Comparison of ENCODE assay signal across 13 cellular contexts in genomic region chr14:92960706-92961566, GRCh38. TPM values are rescaled to one million over a fixed set of nuclear protein-coding genes. Genes with fewer than 3 reads are reported as not detected.
DNase-seq lines count a peak whose midpoint lies in the region; ATAC-seq and TF ChIP-seq lines count a peak whose summit lies in the region.
"Had no signal": no experiment of that assay in that cellular context is flagged by ENCODE, and none has a peak within 500 bp of the region (broad histone marks: within the 10 kb centered on the region; RNA-seq: fewer than 3 reads in every experiment).

No MANE protein-coding gene starts in this region.

- H3K4ac ChIP-seq in mesendoderm (ENCODE audit: low read depth, low read length): no peak overlapping the region

- in situ Hi-C loops in transverse colon (cut with MboI; ENCODE audit: low pct_ligation_motif_present in 1 of 4, low pct_unique_long_range_greater_than_20kb in 1 of 4, low sequenced_read_pairs in 3 of 4): no loop called here

- no peak overlapping the region for H3K23ac ChIP-seq in mesendoderm (ENCODE audit: low read length)

- TF ChIP-seq CTCF in chondrocyte (IDR thresholded peaks at IDR 0.05): no peak
- TF ChIP-seq CTCF in transverse colon (IDR thresholded peaks at IDR 0.05): no peak

- H3K79me2 ChIP-seq in mesendoderm (ENCODE audit: control insufficient read depth, insufficient read depth, low read length): no peaks in the 10 kb centered on the region

- no peak overlapping the region for H3K4me3 Mint-ChIP-seq in chondrocyte (ENCODE audit: unreplicated experiment)
- H3K4me3 Mint-ChIP-seq: activated T-helper 17 cell treated with anti-CD3 and anti-CD28 coated beads, Interleukin-2, amount 50 U/mL, for 72 hours; CD8-positive, alpha-beta memory T cell had no signal

- no peak for TF ChIP-seq POLR2A in transverse colon (IDR thresholded peaks at IDR 0.05)

- H3K56ac ChIP-seq in mesendoderm (ENCODE audit: low read length): no peak overlapping the region

- WGBS in mesendoderm (ENCODE audit: extremely low coverage, insufficient coverage, low lambda C conversion rate): no CpG with 5 or more reads among the region's 18 CpGs
- 88% methylated on average over 16 of the region's 18 CpGs; no CpG with 5 or more reads in 1 of the 2 donors for WGBS in transverse colon (ENCODE audit: low coverage in 1 of 2), 2 donors

- intact Hi-C loops in transverse colon (cut with DNase I; ENCODE audit: low total_unique reads): no loop called here

- H3K4me1 Mint-ChIP-seq in chondrocyte (ENCODE audit: low read depth): peaks cover 12% of the 10 kb centered on the region
- H3K4me1 Mint-ChIP-seq: activated T-helper 17 cell treated with anti-CD3 and anti-CD28 coated beads, Interleukin-2, amount 50 U/mL, for 72 hours had no signal

- no peak overlapping the region for H3K27ac ChIP-seq in mesendoderm (ENCODE audit: low read depth, low read length)
- no peak overlapping the region for H3K27ac ChIP-seq in transverse colon
- H3K27ac ChIP-seq: neutrophil had no signal

- H3K27me3 Mint-ChIP-seq in chondrocyte (ENCODE audit: low read depth): no peaks in the 10 kb centered on the region
- H3K27me3 Mint-ChIP-seq: activated T-helper 17 cell treated with anti-CD3 and anti-CD28 coated beads, Interleukin-2, amount 50 U/mL, for 72 hours; CD8-positive, alpha-beta memory T cell had no signal

- H4K5ac ChIP-seq in mesendoderm (ENCODE audit: low read length): no peak overlapping the region

- H3K4me2 ChIP-seq in mesendoderm (ENCODE audit: low read length): no peak overlapping the region

- H3K27me3 ChIP-seq in mesendoderm (ENCODE audit: insufficient read depth, low read length, poor library complexity): no peaks in the 10 kb centered on the region
- no peaks in the 10 kb centered on the region for H3K27me3 ChIP-seq in transverse colon
- H3K27me3 ChIP-seq: neutrophil had no signal

- no peaks in the 10 kb centered on the region for H3K4me1 ChIP-seq in mesendoderm (ENCODE audit: control insufficient read depth, low read depth, low read length)
- peaks cover 14 to 24% (median 22%) of the 10 kb centered on the region in 4 donors for H3K4me1 ChIP-seq in transverse colon

- H3K9ac ChIP-seq in mesendoderm (ENCODE audit: low read length): no peak overlapping the region

- H3K36me3 Mint-ChIP-seq in chondrocyte (ENCODE audit: low read depth): peaks cover 4% of the 10 kb centered on the region

- DNase-seq in DMS153 (lab: John Stamatoyannopoulos, UW) (peak; percentile 29), NCI-H510A (lab: John Stamatoyannopoulos, UW) (peak; percentile 44), chondrocyte (ENCODE audit: low spot score) (peak; percentile 71), mesendoderm (peak; percentile 40), transverse colon (no peak), NCI-H82 (lab: John Stamatoyannopoulos, UW) (no peak)
- DNase-seq in activated naive CD4-positive, alpha-beta T cell treated with anti-CD3 and anti-CD28 coated beads, Interleukin-2, amount 50 U/mL, for 16 hours: no peak
- DNase-seq: activated CD4-positive, alpha-beta T cell treated with anti-CD3 and anti-CD28 coated beads for 1 hour; NCI-H446 had no signal

- no peak for TF ChIP-seq EP300 in transverse colon (IDR thresholded peaks at IDR 0.05; ENCODE audit: low read depth)

- no peak overlapping the region for H2BK5ac ChIP-seq in mesendoderm (ENCODE audit: low read length)

- H3K9me3 ChIP-seq in transverse colon: no peaks in the 10 kb centered on the region
- H3K9me3 ChIP-seq: neutrophil had no signal

- H2BK15ac ChIP-seq in mesendoderm (replicated peaks; ENCODE audit: low read depth): no peak overlapping the region

- H3K36me3 ChIP-seq in mesendoderm (ENCODE audit: control insufficient read depth, insufficient read depth, low read length) (no peaks in the 10 kb centered on the region), transverse colon (no peaks in the 10 kb centered on the region)

- no peak overlapping the region for H3K4me3 ChIP-seq in mesendoderm (ENCODE audit: low read length)
- H3K4me3 ChIP-seq in transverse colon: no peak overlapping the region

- no peak overlapping the region for H3K27ac Mint-ChIP-seq in chondrocyte (ENCODE audit: unreplicated experiment)
- H3K27ac Mint-ChIP-seq: activated T-helper 17 cell treated with anti-CD3 and anti-CD28 coated beads, Interleukin-2, amount 50 U/mL, for 72 hours had no signal

- no peaks in the 10 kb centered on the region for H3K79me1 ChIP-seq in mesendoderm (ENCODE audit: low read length)

- no peaks in the 10 kb centered on the region for H3K9me3 Mint-ChIP-seq in chondrocyte (ENCODE audit: low read depth)
- H3K9me3 Mint-ChIP-seq: activated T-helper 17 cell treated with anti-CD3 and anti-CD28 coated beads, Interleukin-2, amount 50 U/mL, for 72 hours; CD8-positive, alpha-beta memory T cell had no signal

- H4K8ac ChIP-seq in mesendoderm (ENCODE audit: low read depth, low read length): no peak overlapping the region

- ATAC-seq in GM21619 (IDR thresholded peaks at IDR 0.05; ENCODE audit: unreplicated experiment): no peak
- ATAC-seq: activated T-helper 17 cell treated with anti-CD3 and anti-CD28 coated beads, Interleukin-2, amount 50 U/mL, for 72 hours had no signal

- H3K18ac ChIP-seq in mesendoderm (ENCODE audit: low read length): no peak overlapping the region

- H2BK120ac ChIP-seq in mesendoderm (ENCODE audit: low read depth, low read length): no peak overlapping the region

- H2AK5ac ChIP-seq in mesendoderm (ENCODE audit: low read length): no peak overlapping the region

RNA-seq across cellular contexts. Expression of gene CHGA, which starts 38.0 kb away (rescaled TPM):
- total RNA-seq in chondrocyte (not detected in 3 replicates), transverse colon (100 to 1,000 TPM in 1 of 4 donors, 10 to 100 TPM in 2, 1 to 10 TPM in 1; 9.2 to 215 (median 40.7) TPM)
- polyA plus RNA-seq in mesendoderm (2013, experiment 1 of 2): 7.9 TPM
- polyA plus RNA-seq in mesendoderm (2013, experiment 2 of 2): 7.9 TPM
- total RNA-seq: activated T-helper 17 cell treated with anti-CD3 and anti-CD28 coated beads, Interleukin-2, amount 50 U/mL, for 72 hours; CD8-positive, alpha-beta memory T cell had no signal
- polyA plus RNA-seq: CD8-positive, alpha-beta memory T cell had no signal

Comparison
In these comparisons a context has a peak if more than half of its experiments do, and no peak if none do; other contexts are left out.
1. DNase-seq: peak in DMS153 (single experiment), NCI-H510A (single experiment), chondrocyte (single experiment) and mesendoderm (single experiment); none in transverse colon (single experiment), NCI-H82 (single experiment) and activated naive CD4-positive, alpha-beta T cell treated with anti-CD3 and anti-CD28 coated beads, Interleukin-2, amount 50 U/mL, for 16 hours (single experiment).
2. RNA of gene CHGA, which starts 38.0 kb away (total RNA-seq): 9.2 to 215 TPM in transverse colon; not detected in chondrocyte; every median in the first group is over 10 times any median in the second.